21 cellular contexts compared by ENCODE assay signal in the genomic region with DNA sequence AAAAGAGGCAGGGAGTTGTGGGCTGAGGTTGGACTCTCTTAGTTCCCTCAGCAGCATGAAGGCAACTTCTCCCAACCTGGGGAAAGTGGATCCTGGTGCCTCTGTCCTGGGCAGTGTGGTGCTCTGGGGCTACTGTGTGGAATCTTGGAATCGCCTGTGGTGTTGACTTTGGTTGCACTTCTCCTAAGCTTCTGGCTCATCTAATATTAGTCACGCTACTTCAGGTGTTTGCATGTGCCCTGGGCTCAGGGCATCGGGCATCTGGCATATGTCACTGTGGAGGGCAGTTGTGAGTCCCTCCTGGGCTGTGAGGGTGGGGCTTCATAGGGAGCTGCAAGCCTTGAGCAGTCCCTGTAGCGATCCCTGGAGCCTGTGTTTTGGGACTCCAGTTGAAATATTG. TPM values are rescaled to one million over a fixed set of nuclear protein-coding genes. Genes with fewer than 3 reads are reported as not detected.
A peak's percentile ranks its signal among the peaks of the same experiment; 100 is the strongest.
DNase-seq lines count a peak whose midpoint lies in the region; ATAC-seq and TF ChIP-seq lines count a peak whose summit lies in the region.
"Had no signal": no experiment of that assay in that cellular context is flagged by ENCODE, and none has a peak within 500 bp of the region (broad histone marks: within the 10 kb centered on the region; RNA-seq: fewer than 3 reads in every experiment).

No MANE protein-coding gene starts in this region.

- H3K27ac Mint-ChIP-seq in activated CD4-positive, alpha-beta T cell treated with anti-CD3 and anti-CD28 coated beads, Interleukin-2, amount 10 ng/mL, durations not matched to agents 24 days and 14 days = no peak overlapping the region
- H3K27ac Mint-ChIP-seq: CD4-positive, CD25-positive, alpha-beta regulatory T cell had no signal

- H3K4me3 Mint-ChIP-seq in activated CD4-positive, alpha-beta T cell treated with anti-CD3 and anti-CD28 coated beads, Interleukin-2, amount 10 ng/mL, durations not matched to agents 24 days and 14 days = no peak overlapping the region
- H3K4me3 Mint-ChIP-seq: CD4-positive, CD25-positive, alpha-beta regulatory T cell had no signal

- H3K36me3 ChIP-seq in heart left ventricle (no peaks in the 10 kb centered on the region), SJCRH30 (no peaks in the 10 kb centered on the region), left lung (no peaks in the 10 kb centered on the region), thyroid gland (no peaks in the 10 kb centered on the region)
- H3K36me3 ChIP-seq: BE2C had no signal

- H3K4me1 Mint-ChIP-seq in activated CD4-positive, alpha-beta T cell treated with anti-CD3 and anti-CD28 coated beads, Interleukin-2, amount 10 ng/mL, durations not matched to agents 24 days and 14 days = peaks cover 2% of the 10 kb centered on the region
- H3K4me1 Mint-ChIP-seq: CD4-positive, CD25-positive, alpha-beta regulatory T cell had no signal

- no peaks in the 10 kb centered on the region for H3K27me3 ChIP-seq in heart left ventricle
- H3K27me3 ChIP-seq in SJCRH30 = no peaks in the 10 kb centered on the region
- no peaks in the 10 kb centered on the region for H3K27me3 ChIP-seq in left lung
- H3K27me3 ChIP-seq in thyroid gland = no peaks in the 10 kb centered on the region
- H3K27me3 ChIP-seq: BE2C had no signal

- H3K27ac ChIP-seq in heart left ventricle = peak overlapping the region in 2 of 12 donors; percentile 3 to 19
- peak overlapping the region; percentile 37 for H3K27ac ChIP-seq in SJCRH30
- peak overlapping the region; percentile 39 to 55 for H3K27ac ChIP-seq in left lung
- H3K27ac ChIP-seq in thyroid gland = peak overlapping the region; percentile 31 to 74 (median 62)

- H3K27me3 Mint-ChIP-seq in activated CD4-positive, alpha-beta T cell treated with anti-CD3 and anti-CD28 coated beads, Interleukin-2, amount 10 ng/mL, durations not matched to agents 24 days and 14 days = peaks cover 7% of the 10 kb centered on the region

- no peak for TF ChIP-seq POLR2A in heart left ventricle (IDR thresholded peaks at IDR 0.05)
- TF ChIP-seq POLR2A in thyroid gland (IDR thresholded peaks at IDR 0.05) = no peak

- H3K4me3 ChIP-seq in heart left ventricle (no peak overlapping the region), SJCRH30 (no peak overlapping the region), left lung (no peak overlapping the region), thyroid gland (replicated peaks in 1 of 3) (no peak overlapping the region)
- H3K4me3 ChIP-seq: GM12878 had no signal

- DNase-seq in heart left ventricle (no peak), cardiac septum (ENCODE audit: low spot score) (no peak), SJCRH30 (peak in 1 of 2 experiments; percentile 16), left lung (peak in 1 of 2 donors; percentile 41), thyroid gland (peak; percentile 51 to 59), dermis blood vessel endothelial cell (no peak), MV-4-11 (lab: John Stamatoyannopoulos, UW) (no peak)
- no peak for DNase-seq in activated CD4-positive, alpha-beta T cell treated with anti-CD3 and anti-CD28 coated beads, Interleukin-2, amount 10 ng/mL, durations not matched to agents 24 days and 14 days
- DNase-seq: BE2C; CD4-positive, CD25-positive, alpha-beta regulatory T cell; COR-L47; DMS153; EL; GOT3; KG1; NCI-H187; NCI-H2107; NCI-H510A; NCI-H748 treated with DMSO at 0.1 percent for 48 hours; RPMI8226 had no signal

- H3K9me3 ChIP-seq in heart left ventricle = no peaks in the 10 kb centered on the region
- no peaks in the 10 kb centered on the region for H3K9me3 ChIP-seq in SJCRH30 (replicated peaks)
- no peaks in the 10 kb centered on the region for H3K9me3 ChIP-seq in left lung
- H3K9me3 ChIP-seq in thyroid gland = no peaks in the 10 kb centered on the region
- H3K9me3 ChIP-seq: BE2C had no signal

- intact Hi-C loops in heart left ventricle (cut with DNase I) (no loop called here), cardiac septum (cut with DNase I) (no loop called here), left lung (cut with DNase I) (no loop called here), thyroid gland (cut with DNase I) (no loop called here)
- intact Hi-C loops in activated CD4-positive, alpha-beta T cell treated with anti-CD3 and anti-CD28 coated beads, Interleukin-2, amount 10 ng/mL, durations not matched to agents 24 days and 14 days (cut with micrococcal nuclease) = no loop called here

- no peaks in the 10 kb centered on the region for H3K9me3 Mint-ChIP-seq in activated CD4-positive, alpha-beta T cell treated with anti-CD3 and anti-CD28 coated beads, Interleukin-2, amount 10 ng/mL, durations not matched to agents 24 days and 14 days
- H3K9me3 Mint-ChIP-seq: CD4-positive, CD25-positive, alpha-beta regulatory T cell had no signal

- H3K4me1 ChIP-seq in heart left ventricle = peaks cover 0 to 40% (median 11%) of the 10 kb centered on the region in 12 donors
- peaks cover 18% of the 10 kb centered on the region for H3K4me1 ChIP-seq in SJCRH30
- peaks cover 8 to 14% of the 10 kb centered on the region in 2 donors for H3K4me1 ChIP-seq in left lung
- peaks cover 26 to 27% of the 10 kb centered on the region in 2 donors for H3K4me1 ChIP-seq in thyroid gland

- no peaks in the 10 kb centered on the region for H3K36me3 Mint-ChIP-seq in activated CD4-positive, alpha-beta T cell treated with anti-CD3 and anti-CD28 coated beads, Interleukin-2, amount 10 ng/mL, durations not matched to agents 24 days and 14 days (ENCODE audit: low read depth)
- H3K36me3 Mint-ChIP-seq: CD4-positive, CD25-positive, alpha-beta regulatory T cell had no signal

- TF ChIP-seq CTCF in heart left ventricle (IDR thresholded peaks at IDR 0.05) = no peak
- TF ChIP-seq CTCF in left lung (IDR thresholded peaks at IDR 0.05) = no peak
- no peak for TF ChIP-seq CTCF in thyroid gland (IDR thresholded peaks at IDR 0.05)

- 74 to 87% (median 81%) methylated on average over 4 of the region's 4 CpGs for WGBS in heart left ventricle, 4 donors
- 51 to 60% methylated on average over 4 of the region's 4 CpGs for WGBS in thyroid gland, 2 donors

- peak; percentile 20 to 52 (median 30) for ATAC-seq in heart left ventricle
- peak; percentile 77 for ATAC-seq in left lung
- ATAC-seq: GM12878 had no signal

RNA-seq across cellular contexts. Expression of a gene that starts 32.4 kb away (rescaled TPM):
- total RNA-seq in heart left ventricle (100 to 1,000 TPM in 1 of 9 donors, 10 to 100 TPM in 8; 35.9 to 102 (median 50.2) TPM), cardiac septum (46.6 TPM), left lung (10 to 100 TPM; 63.0 to 76.7 TPM), thyroid gland (100 to 1,000 TPM in 2 of 4 donors, 10 to 100 TPM in 2; 23.8 to 139 (median 106) TPM), dermis blood vessel endothelial cell (24.7 and 34.0 TPM in 2 replicates)
- 10 to 100 TPM; 14.0 to 23.7 TPM for polyA plus RNA-seq in heart left ventricle
- total RNA-seq in SJCRH30 (2014; rRNA removed; shearing (Covaris generic)) = 3.6 and 5.2 TPM in 2 replicates
- total RNA-seq in activated CD4-positive, alpha-beta T cell treated with anti-CD3 and anti-CD28 coated beads, Interleukin-2, amount 10 ng/mL, durations not matched to agents 24 days and 14 days = 26.5 and 31.1 TPM in 2 replicates

Comparison
In these comparisons a context has a peak if more than half of its experiments do, and no peak if none do; other contexts are left out.
1. DNase-seq: peak in thyroid gland (2 of 2); none in heart left ventricle (0 of 5), cardiac septum (single experiment), dermis blood vessel endothelial cell (single experiment), MV-4-11 (single experiment) and activated CD4-positive, alpha-beta T cell treated with anti-CD3 and anti-CD28 coated beads, Interleukin-2, amount 10 ng/mL, durations not matched to agents 24 days and 14 days (single experiment).